In the genomic region with DNA sequence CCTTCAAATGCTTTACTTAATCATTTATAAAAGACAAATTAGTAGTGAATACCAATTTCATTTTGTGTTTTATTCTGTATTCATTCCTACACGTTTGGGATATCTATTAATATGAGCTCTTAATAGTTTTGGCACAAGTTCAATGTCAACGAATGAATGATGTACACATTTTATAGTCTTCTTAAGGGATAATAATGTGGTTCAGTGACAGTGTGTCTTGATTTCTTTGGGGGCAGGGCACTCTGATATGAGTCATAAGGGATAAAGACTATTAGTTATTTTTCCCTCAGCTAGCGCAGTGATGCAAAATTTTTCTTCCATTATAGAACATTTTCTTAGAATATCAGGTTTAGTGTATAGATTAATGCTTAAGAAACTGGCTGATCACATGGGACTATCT, we compare ENCODE assay signal across 14 cellular contexts.
"Had no signal": no experiment of that assay in that cellular context is flagged by ENCODE, and none has a peak within 500 bp of the region (broad histone marks: within the 10 kb centered on the region; RNA-seq: fewer than 3 reads in every experiment).

No MANE protein-coding gene starts in this region.

- H3K27me3 ChIP-seq: right atrium auricular region, spleen, upper lobe of left lung had no signal

- H3K4me1 ChIP-seq: lower lobe of right lung, right atrium auricular region, upper lobe of left lung had no signal

- H3K4me3 ChIP-seq: lower lobe of right lung, right atrium auricular region, spleen, upper lobe of left lung had no signal

- ATAC-seq: activated CD4-positive, CD25-positive, alpha-beta regulatory T cell treated with anti-CD3 and anti-CD28 coated beads, Interleukin-2, amount 50 U/mL, for 24 hours; effector memory CD8-positive, alpha-beta T cell; left cardiac atrium; lower lobe of right lung; stimulated activated naive CD8-positive, alpha-beta T cell treated with anti-CD3 and anti-CD28 coated beads, Interleukin-15, amount 100 ng/mL, for 72 hours had no signal

- H3K27ac ChIP-seq: lower lobe of right lung, right atrium auricular region, spleen, upper lobe of left lung had no signal

- H3K9me3 ChIP-seq: lower lobe of right lung, right atrium auricular region, spleen, upper lobe of left lung had no signal

- H3K36me3 ChIP-seq: lower lobe of right lung, right atrium auricular region, spleen, upper lobe of left lung had no signal

- DNase-seq: activated CD4-positive, alpha-beta T cell treated with anti-CD3 and anti-CD28 coated beads, Interleukin-2, amount 50 U/mL, for 1 hour; activated CD8-positive, alpha-beta memory T cell treated with anti-CD3 and anti-CD28 coated beads for 24 hours; activated gamma-delta T cell treated with Interleukin-2 at 50 U/mL for 16 hours; amygdala; cerebellar nuclear complex; dermis blood vessel endothelial cell; effector memory CD8-positive, alpha-beta T cell; left cardiac atrium; lower lobe of right lung; spleen; stimulated activated naive CD8-positive, alpha-beta T cell treated with anti-CD3 and anti-CD28 coated beads, Interleukin-15, amount 100 ng/mL, for 72 hours; upper lobe of left lung had no signal
